In genomic region chr1:208880433-208881100, GRCh38 we compare ENCODE assay signal across 26 cellular contexts.
DNase-seq lines count a peak whose midpoint lies in the region; ATAC-seq and TF ChIP-seq lines count a peak whose summit lies in the region.
"Had no signal": no experiment of that assay in that cellular context is flagged by ENCODE, and none has a peak within 500 bp of the region (broad histone marks: within the 10 kb centered on the region; RNA-seq: fewer than 3 reads in every experiment).

No MANE protein-coding gene starts in this region.

- H3K4me3 ChIP-seq in SJCRH30 = no peak overlapping the region
- no peak overlapping the region for H3K4me3 ChIP-seq in kidney epithelial cell (ENCODE audit: low read depth, low read length)
- H3K4me3 ChIP-seq in WERI-Rb-1 (ENCODE audit: low read depth, low read length) = no peak overlapping the region
- H3K4me3 ChIP-seq: ascending aorta, heart left ventricle, K562, SK-N-MC, testis had no signal

- H3K36me3 ChIP-seq in SJCRH30 = no peaks in the 10 kb centered on the region
- H3K36me3 ChIP-seq in kidney epithelial cell (ENCODE audit: control insufficient read depth, insufficient read depth, low read length) = no peaks in the 10 kb centered on the region
- H3K36me3 ChIP-seq in WERI-Rb-1 = no peaks in the 10 kb centered on the region
- H3K36me3 ChIP-seq: ascending aorta, heart left ventricle had no signal

- DNase-seq in EL (peak; percentile 26), SJCRH30 (peak; percentile 13 to 32), kidney epithelial cell (ENCODE audit: low read depth) (peak; percentile 12), type B pancreatic cell (ENCODE audit: extremely low spot score, unreplicated experiment) (no peak), WERI-Rb-1 (no peak), HFFc6 (no peak)
- DNase-seq: activated CD4-positive, alpha-beta T cell treated with anti-CD3 and anti-CD28 coated beads, Interleukin-2, amount 10 ng/mL, durations not matched to agents 24 days and 14 days; activated naive CD4-positive, alpha-beta T cell treated with anti-CD3 and anti-CD28 coated beads, Interleukin-2, amount 50 U/mL, for 16 hours; activated T-cell treated with anti-CD3 and anti-CD28 coated beads, Interleukin-2, amount 50 U/mL, for 4 hours; CD4-positive, alpha-beta memory T cell; cerebellar nuclear complex; GOT3; heart left ventricle; left cardiac atrium; NCI-H146; NCI-H524 treated with DMSO at 0.1 percent for 48 hours; nucleus accumbens; stimulated activated CD4-positive, alpha-beta T cell treated with anti-CD3 and anti-CD28 coated beads, Interleukin-4, amount 100 ng/mL, for 4 hours; stimulated activated naive CD4-positive, alpha-beta T cell; testis had no signal

- H3K36me3 Mint-ChIP-seq in type B pancreatic cell = no peaks in the 10 kb centered on the region
- no peaks in the 10 kb centered on the region for H3K36me3 Mint-ChIP-seq in HFFc6 (ENCODE audit: low read depth)
- H3K36me3 Mint-ChIP-seq: CD4-positive, alpha-beta memory T cell; memory B cell had no signal

- H3K27ac Mint-ChIP-seq in type B pancreatic cell (no peak overlapping the region), HFFc6 (no peak overlapping the region)
- H3K27ac Mint-ChIP-seq: activated CD4-positive, alpha-beta T cell treated with anti-CD3 and anti-CD28 coated beads, Interleukin-2, amount 10 ng/mL, durations not matched to agents 24 days and 14 days; CD4-positive, alpha-beta memory T cell; memory B cell had no signal

- no peaks in the 10 kb centered on the region for H3K27me3 ChIP-seq in SJCRH30
- H3K27me3 ChIP-seq in kidney epithelial cell (ENCODE audit: control insufficient read depth, insufficient read depth, low read length) = no peaks in the 10 kb centered on the region
- no peaks in the 10 kb centered on the region for H3K27me3 ChIP-seq in WERI-Rb-1 (ENCODE audit: insufficient read depth, low read depth, severe bottlenecking)
- H3K27me3 ChIP-seq: ascending aorta, heart left ventricle, testis had no signal

- H3K27ac ChIP-seq in SJCRH30 (no peak overlapping the region), WERI-Rb-1 (no peak overlapping the region)
- H3K27ac ChIP-seq: heart left ventricle, SK-N-MC, testis, VCaP had no signal

- TF ChIP-seq CTCF in kidney epithelial cell (IDR thresholded peaks at IDR 0.05; ENCODE audit: insufficient read depth, low read length, poor library complexity, severe bottlenecking) (no peak), type B pancreatic cell (conservative IDR thresholded peaks at IDR 0.05) (no peak), WERI-Rb-1 (IDR thresholded peaks at IDR 0.05; ENCODE audit: low read depth, low read length) (no peak), HFFc6 (IDR thresholded peaks at IDR 0.05) (no peak)

- H3K27me3 Mint-ChIP-seq in type B pancreatic cell (no peaks in the 10 kb centered on the region), HFFc6 (ENCODE audit: insufficient read depth) (no peaks in the 10 kb centered on the region; the same call in 1 of the 2 replicates)
- H3K27me3 Mint-ChIP-seq: activated CD4-positive, alpha-beta T cell treated with anti-CD3 and anti-CD28 coated beads, Interleukin-2, amount 10 ng/mL, durations not matched to agents 24 days and 14 days had no signal

- H3K4me1 ChIP-seq in SJCRH30 = 0 out of 2 replicates have a peak, but pooled peaks cover 3% of the 10 kb centered on the region
- H3K4me1 ChIP-seq: testis had no signal

- peaks cover 6% of the 10 kb centered on the region for H3K9me3 Mint-ChIP-seq in type B pancreatic cell
- peaks cover 27% of the 10 kb centered on the region for H3K9me3 Mint-ChIP-seq in HFFc6
- H3K9me3 Mint-ChIP-seq: activated CD4-positive, alpha-beta T cell treated with anti-CD3 and anti-CD28 coated beads, Interleukin-2, amount 10 ng/mL, durations not matched to agents 24 days and 14 days; activated T-cell treated with anti-CD3 and anti-CD28 coated beads, Interleukin-2, amount 50 U/mL, for 4 hours; CD4-positive, alpha-beta memory T cell had no signal

- peaks cover 34% of the 10 kb centered on the region for H3K4me1 Mint-ChIP-seq in type B pancreatic cell (ENCODE audit: unreplicated experiment)
- H3K4me1 Mint-ChIP-seq in HFFc6 (ENCODE audit: low read depth) = no peaks in the 10 kb centered on the region
- H3K4me1 Mint-ChIP-seq: activated CD4-positive, alpha-beta T cell treated with anti-CD3 and anti-CD28 coated beads, Interleukin-2, amount 10 ng/mL, durations not matched to agents 24 days and 14 days; CD4-positive, alpha-beta memory T cell; memory B cell had no signal

- H3K4me3 Mint-ChIP-seq in type B pancreatic cell = peak overlapping the region; percentile 34
- no peak overlapping the region for H3K4me3 Mint-ChIP-seq in HFFc6
- H3K4me3 Mint-ChIP-seq: activated CD4-positive, alpha-beta T cell treated with anti-CD3 and anti-CD28 coated beads, Interleukin-2, amount 10 ng/mL, durations not matched to agents 24 days and 14 days; activated T-cell treated with anti-CD3 and anti-CD28 coated beads, Interleukin-2, amount 50 U/mL, for 4 hours; memory B cell had no signal

- no peaks in the 10 kb centered on the region for H3K9me3 ChIP-seq in SJCRH30 (replicated peaks)
- H3K9me3 ChIP-seq in WERI-Rb-1 (ENCODE audit: severe bottlenecking) = no peaks in the 10 kb centered on the region
- H3K9me3 ChIP-seq: ascending aorta, heart left ventricle, testis had no signal

- no peak for ATAC-seq in GM21619 (IDR thresholded peaks at IDR 0.05; ENCODE audit: unreplicated experiment)
- ATAC-seq: activated T-cell treated with anti-CD3 and anti-CD28 coated beads, Interleukin-2, amount 50 U/mL, for 4 hours; heart left ventricle; K562 had no signal

Comparison
In these comparisons a context has a peak if more than half of its experiments do, and no peak if none do; other contexts are left out.
1. DNase-seq: peak in EL (single experiment), SJCRH30 (2 of 2) and kidney epithelial cell (single experiment); none in type B pancreatic cell (single experiment), WERI-Rb-1 (single experiment) and HFFc6 (single experiment).